11 cellular contexts compared by ENCODE assay signal in genomic region chr20:1267161-1267560, GRCh38. TPM values are rescaled to one million over a fixed set of nuclear protein-coding genes. Genes with fewer than 3 reads are reported as not detected.
DNase-seq lines count a peak whose midpoint lies in the region; ATAC-seq and TF ChIP-seq lines count a peak whose summit lies in the region.
"Had no signal": no experiment of that assay in that cellular context is flagged by ENCODE, and none has a peak within 500 bp of the region (broad histone marks: within the 10 kb centered on the region; RNA-seq: fewer than 3 reads in every experiment).

No MANE protein-coding gene starts in this region.

- H3K4me3 Mint-ChIP-seq in CD4-positive, CD25-positive, alpha-beta regulatory T cell, result peak overlapping the region; percentile 84 to 92 (median 90)
- peak overlapping the region; percentile 75 for H3K4me3 Mint-ChIP-seq in nephron progenitor cell

- H3K27me3 Mint-ChIP-seq in CD4-positive, CD25-positive, alpha-beta regulatory T cell, result peaks cover 3% of the 10 kb centered on the region
- H3K27me3 Mint-ChIP-seq in nephron progenitor cell (ENCODE audit: low read depth, poor library complexity), result peaks cover 21% of the 10 kb centered on the region

- peaks cover 4 to 5% of the 10 kb centered on the region in 2 experiments for H3K9me3 ChIP-seq in CD4-positive, CD25-positive, alpha-beta regulatory T cell (ENCODE audit: control insufficient read depth in 2 of 2, low read length in 2 of 2)
- H3K9me3 ChIP-seq in HUES64 (ENCODE audit: insufficient read depth, low read depth, low read length), result no peaks in the 10 kb centered on the region

- H3K36me3 Mint-ChIP-seq in CD4-positive, CD25-positive, alpha-beta regulatory T cell, result no peaks in the 10 kb centered on the region
- H3K36me3 Mint-ChIP-seq in nephron progenitor cell (ENCODE audit: low read depth), result no peaks in the 10 kb centered on the region

- H3K27ac Mint-ChIP-seq in CD4-positive, CD25-positive, alpha-beta regulatory T cell, result peak overlapping the region; percentile 63 to 88 (median 81)
- no peak overlapping the region for H3K27ac Mint-ChIP-seq in nephron progenitor cell

- peaks cover 4% of the 10 kb centered on the region for H3K27me3 ChIP-seq in CD4-positive, CD25-positive, alpha-beta regulatory T cell (ENCODE audit: control insufficient read depth, insufficient read depth, low read length)
- peaks cover 15% of the 10 kb centered on the region for H3K27me3 ChIP-seq in HUES64 (ENCODE audit: insufficient read depth, low read length)

- TF ChIP-seq CTCF in nephron progenitor cell (IDR thresholded peaks at IDR 0.05), result no peak

- no peak for ATAC-seq in CD4-positive, CD25-positive, alpha-beta regulatory T cell (ENCODE audit: low read depth in 2 of 2)
- ATAC-seq in GM21367 (IDR thresholded peaks at IDR 0.05; ENCODE audit: unreplicated experiment), result no peak

- no peaks in the 10 kb centered on the region for H3K9me3 Mint-ChIP-seq in CD4-positive, CD25-positive, alpha-beta regulatory T cell
- H3K9me3 Mint-ChIP-seq in nephron progenitor cell, result peaks cover 12% of the 10 kb centered on the region

- peak overlapping the region; percentile 78 for H3K27ac ChIP-seq in CD4-positive, CD25-positive, alpha-beta regulatory T cell (ENCODE audit: insufficient read depth, low read length, poor library complexity, severe bottlenecking)
- H3K27ac ChIP-seq in HUES64 (ENCODE audit: low read depth, low read length) (no peak overlapping the region), cingulate gyrus (ENCODE audit: low read depth, low read length) (peak overlapping the region; percentile 55)
- H3K27ac ChIP-seq: SK-N-MC had no signal

- no peak for DNase-seq in CD4-positive, CD25-positive, alpha-beta regulatory T cell
- DNase-seq in nephron progenitor cell (no peak), NCI-H2171 treated with DMSO at 0.1 percent for 48 hours (lab: John Stamatoyannopoulos, UW) (no peak), HK-2 (ENCODE audit: unreplicated experiment) (no peak), NCI-H526 (lab: John Stamatoyannopoulos, UW) (no peak)
- DNase-seq: central memory CD4-positive, alpha-beta T cell had no signal

- H3K4me1 Mint-ChIP-seq in CD4-positive, CD25-positive, alpha-beta regulatory T cell, result peaks cover 12 to 67% (median 46%) of the 10 kb centered on the region in 4 donors
- peaks cover 16% of the 10 kb centered on the region for H3K4me1 Mint-ChIP-seq in nephron progenitor cell

- H3K4me3 ChIP-seq in CD4-positive, CD25-positive, alpha-beta regulatory T cell (ENCODE audit: low read depth, low read length), result peak overlapping the region; percentile 28
- H3K4me3 ChIP-seq in HUES64 (ENCODE audit: low read length), result peak overlapping the region; percentile 58
- H3K4me3 ChIP-seq: SK-N-MC had no signal

- H3K36me3 ChIP-seq in CD4-positive, CD25-positive, alpha-beta regulatory T cell (ENCODE audit: control insufficient read depth, insufficient read depth, low read length), result no peaks in the 10 kb centered on the region
- H3K36me3 ChIP-seq in HUES64 (ENCODE audit: insufficient read depth, low read length), result no peaks in the 10 kb centered on the region

- H3K4me1 ChIP-seq in CD4-positive, CD25-positive, alpha-beta regulatory T cell (ENCODE audit: control insufficient read depth, insufficient read depth, low read length, poor library complexity, severe bottlenecking), result peaks cover 32% of the 10 kb centered on the region
- H3K4me1 ChIP-seq in HUES64 (ENCODE audit: insufficient read depth, low read length), result 0 out of 2 replicates have a peak, but pooled peaks cover 7% of the 10 kb centered on the region

- 40% methylated on average over 8 of the region's 8 CpGs for WGBS in HUES64

- no peak overlapping the region for H3K9ac ChIP-seq in HUES64 (ENCODE audit: low read depth, low read length)

RNA-seq across cellular contexts. Expression of gene SNPH, which starts 1.1 kb away (rescaled TPM):
- total RNA-seq in CD4-positive, CD25-positive, alpha-beta regulatory T cell, result 7.5 TPM
- 1 to 10 TPM in 3 of 4 donors, under 1 TPM in 1; 0.97 to 4.1 (median 3.1) TPM for polyA plus RNA-seq in CD4-positive, CD25-positive, alpha-beta regulatory T cell
- 1.4 TPM for polyA plus RNA-seq in HUES64 (2013, experiment 1 of 2)
- polyA plus RNA-seq in HUES64 (2013, experiment 2 of 2), result 1.5 TPM

RNA-seq across cellular contexts. Expression of gene RAD21L1, which starts 41.3 kb away (rescaled TPM):
- total RNA-seq in CD4-positive, CD25-positive, alpha-beta regulatory T cell, result not detected
- polyA plus RNA-seq in CD4-positive, CD25-positive, alpha-beta regulatory T cell, result under 1 TPM in 1 of 4 donors, not detected in 3; 0.46 TPM
- not detected for polyA plus RNA-seq in HUES64 (2013, experiment 1 of 2)
- not detected for polyA plus RNA-seq in HUES64 (2013, experiment 2 of 2)
- total RNA-seq: lung microvascular endothelial cell had no signal
